ENCODE assay signal across 27 cellular contexts in the genomic region with DNA sequence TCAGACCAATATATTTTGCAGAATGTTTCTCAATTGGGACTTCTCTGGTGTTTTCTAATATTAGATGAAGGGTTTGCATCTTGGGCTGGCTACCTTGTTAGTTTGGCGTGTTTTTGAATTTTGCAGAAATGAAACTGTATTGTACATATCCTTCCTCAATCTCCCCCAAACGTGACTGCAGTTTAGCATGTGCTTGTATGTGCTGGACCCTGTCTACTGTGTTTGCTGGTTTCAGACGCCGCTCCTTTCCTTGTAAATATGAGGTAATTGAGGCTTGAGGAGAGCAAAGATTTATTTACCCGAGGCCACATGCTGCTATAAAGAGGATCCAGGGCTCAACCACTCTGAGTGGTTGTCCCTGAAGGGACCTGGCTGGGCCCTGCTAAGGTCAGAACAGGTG. TPM values are rescaled to one million over a fixed set of nuclear protein-coding genes. Genes with fewer than 3 reads are reported as not detected.
DNase-seq lines count a peak whose midpoint lies in the region; ATAC-seq, FAIRE-seq and TF ChIP-seq lines count a peak whose summit lies in the region.
"Had no signal": no experiment of that assay in that cellular context is flagged by ENCODE, and none has a peak within 500 bp of the region (broad histone marks: within the 10 kb centered on the region; RNA-seq: fewer than 3 reads in every experiment).

No MANE protein-coding gene starts in this region.

- DNase-seq in GM20000 (ENCODE audit: low spot score) (peak; percentile 34), NAMALWA (ENCODE audit: low spot score) (peak; percentile 41), GM12878 (ENCODE audit: low read depth, low spot score) (peak; percentile 13), upper lobe of right lung (no peak), C1 segment of cervical spinal cord (lab: John Stamatoyannopoulos, UW) (no peak), HuH-7 (ENCODE audit: low spot score) (no peak), NCI-H1694 (lab: John Stamatoyannopoulos, UW) (no peak)
- DNase-seq in activated naive CD4-positive, alpha-beta T cell treated with anti-CD3 and anti-CD28 coated beads, Interleukin-2, amount 50 U/mL, for 72 hours (ENCODE audit: low spot score in 2 of 2), result no peak
- DNase-seq: activated CD4-positive, CD25-positive, alpha-beta regulatory T cell treated with anti-CD3 and anti-CD28 coated beads, Interleukin-2, amount 50 U/mL, for 72 hours; activated naive CD4-positive, alpha-beta T cell; activated T-cell treated with anti-CD3 and anti-CD28 coated beads, Interleukin-2, amount 50 U/mL, for 4 hours; DMS79; Kasumi-1; kidney glomerular epithelial cell; NCI-H1105; NCI-H2081; NCI-H446 treated with DMSO at 0.1 percent for 48 hours; retina; RPMI8226; stimulated activated CD4-positive, alpha-beta T cell treated with anti-CD3 and anti-CD28 coated beads, Interleukin-4, amount 100 ng/mL, for 1 hour; T-helper 9 cell; transverse colon had no signal

- TF ChIP-seq POLR2A in GM12878 (IDR thresholded peaks at IDR 0.05; ENCODE audit: low read depth, low read length), result no peak

- no peaks in the 10 kb centered on the region for H4K20me1 ChIP-seq in GM12878 (ENCODE audit: control insufficient read depth, insufficient read depth)

- no peak overlapping the region; the same call in 1 of the 2 replicates for H3K27ac ChIP-seq in GM12878 (ENCODE audit: control insufficient read depth, insufficient read depth)
- no peak overlapping the region for H3K27ac ChIP-seq in upper lobe of right lung
- H3K27ac ChIP-seq: transverse colon had no signal

- H3K4me3 ChIP-seq in GM12878, result no peak overlapping the region
- no peak overlapping the region for H3K4me3 ChIP-seq in upper lobe of right lung
- H3K4me3 ChIP-seq: transverse colon had no signal

- SMC1A ChIA-PET in GM12878 (lab: Charles Lee; ENCODE audit: uncharacterized antibody, unreplicated experiment), result interaction anchor here (1.1 to 6.7 kb wide), 4 partner anchors 9 to 22 kb away, joined by 3 to 52 read pairs (median 12); no protein-coding TSS in a partner anchor

- peak overlapping the region; percentile 45 for H2AFZ ChIP-seq in GM12878 (ENCODE audit: control insufficient read depth, low read depth, low read length)

- H3K9ac ChIP-seq in GM12878 (ENCODE audit: control insufficient read depth, insufficient read depth, low read length), result no peak overlapping the region

- TF ChIP-seq RAD21 in GM12878 (IDR thresholded peaks at IDR 0.05; ENCODE audit: insufficient read depth, low read depth, low read length), result no peak

- no TSS peak for BruUV-seq in GM12878 (replicated peaks; lab: Mats Ljungman, UMichigan)

- POLR2A ChIA-PET in GM12878 (lab: Charles Lee), result interaction anchor here (0.6 to 0.7 kb wide), 2 partner anchors 179 to 441 kb away, joined by 3 to 4 read pairs; no protein-coding TSS in a partner anchor

- no peak for TF ChIP-seq EP300 in GM12878 (IDR thresholded peaks at IDR 0.05; ENCODE audit: borderline replicate concordance in 1 of 2, control insufficient read depth in 1 of 2, low read depth in 2 of 2, low read length in 2 of 2)

- H3K4me1 ChIP-seq in GM12878 (ENCODE audit: control insufficient read depth, insufficient read depth, low read length) (peaks cover 19% of the 10 kb centered on the region), upper lobe of right lung (no peaks in the 10 kb centered on the region)

- H3K79me2 ChIP-seq in GM12878 (ENCODE audit: control insufficient read depth, insufficient read depth, low read length), result no peaks in the 10 kb centered on the region

- peak; percentile 77 for ATAC-seq in GM12878
- ATAC-seq in upper lobe of right lung, result peak; percentile 25
- no peak for ATAC-seq in activated naive CD4-positive, alpha-beta T cell treated with anti-CD3 and anti-CD28 coated beads, Interleukin-2, amount 50 U/mL, for 72 hours
- ATAC-seq: activated T-cell treated with anti-CD3 and anti-CD28 coated beads, Interleukin-2, amount 50 U/mL, for 4 hours; SK-N-SH treated with all-trans-retinoic acid at 6 μM for 48 hours had no signal

- RAD21 ChIA-PET in GM12878 (lab: Charles Lee; ENCODE audit: unreplicated experiment), result interaction anchor here (0.7 to 2.9 kb wide), 5 partner anchors 13 to 296 kb away, joined by 3 to 12 read pairs (median 3); a partner anchor contains a TSS

- TF ChIP-seq CTCF in GM20000 (IDR thresholded peaks at IDR 0.05; ENCODE audit: extremely low read depth, missing control alignments), result no peak
- no peak for TF ChIP-seq CTCF in GM12878 (IDR thresholded peaks at IDR 0.05 in 2 of 3, conservative IDR thresholded peaks at IDR 0.05 in 1 of 3; ENCODE audit: control insufficient read depth in 2 of 3, extremely low read depth in 1 of 3, insufficient read depth in 1 of 3, low read depth in 3 of 3, low read length in 3 of 3)
- TF ChIP-seq CTCF in upper lobe of right lung (IDR thresholded peaks at IDR 0.05), result no peak

- CTCF ChIA-PET in GM12878 (lab: Yijun Ruan, JAX), result interaction anchor here (3.5 to 4.7 kb wide), 2 partner anchors 14 to 99 kb away, joined by 18 to 23 read pairs; no protein-coding TSS in a partner anchor

- H3K27me3 ChIP-seq in GM12878 (replicated peaks in 1 of 2; ENCODE audit: control insufficient read depth in 2 of 2, insufficient read depth in 2 of 2, low read length in 1 of 2) (no peaks in the 10 kb centered on the region), upper lobe of right lung (peaks cover 6% of the 10 kb centered on the region)
- H3K27me3 ChIP-seq: transverse colon had no signal

- H3K36me3 ChIP-seq in GM12878 (ENCODE audit: control insufficient read depth in 2 of 2, insufficient read depth in 2 of 2, low read length in 1 of 2), result no peaks in the 10 kb centered on the region
- H3K36me3 ChIP-seq in upper lobe of right lung, result no peaks in the 10 kb centered on the region
- H3K36me3 ChIP-seq: transverse colon had no signal

- no peak for FAIRE-seq in GM12878 (lab: Jason Lieb, UNC)
- FAIRE-seq: colon, HTR-8/SVneo had no signal

- no peaks in the 10 kb centered on the region for H3K9me3 Mint-ChIP-seq in activated naive CD4-positive, alpha-beta T cell treated with anti-CD3 and anti-CD28 coated beads, Interleukin-2, amount 50 U/mL, for 72 hours
- H3K9me3 Mint-ChIP-seq: activated T-cell treated with anti-CD3 and anti-CD28 coated beads, Interleukin-2, amount 50 U/mL, for 4 hours; stimulated activated naive CD8-positive, alpha-beta T cell treated with anti-CD3 and anti-CD28 coated beads, Interleukin-15, Interleukin-2, amounts not matched to agents 100 ng/mL and 50 ng/mL, for 24 hours had no signal

- intact Hi-C loops in GM12878 (cut with micrococcal nuclease; ENCODE audit: unreplicated experiment), result no loop called here
- intact Hi-C loops in upper lobe of right lung (cut with DNase I), result no loop called here

- no peaks in the 10 kb centered on the region for H3K36me3 Mint-ChIP-seq in activated naive CD4-positive, alpha-beta T cell treated with anti-CD3 and anti-CD28 coated beads, Interleukin-2, amount 50 U/mL, for 72 hours

- WGBS in GM12878 (ENCODE audit: insufficient coverage, insufficient replicate concordance, low lambda C conversion rate, missing lambda C conversion rate), result 6% methylated on average over 5 of the region's 5 CpGs

- H3K27ac Mint-ChIP-seq in activated naive CD4-positive, alpha-beta T cell treated with anti-CD3 and anti-CD28 coated beads, Interleukin-2, amount 50 U/mL, for 72 hours, result no peak overlapping the region

- in situ Hi-C loops in GM12878 (cut with MboI), result no loop called here

- H3K4me2 ChIP-seq in GM12878 (ENCODE audit: control insufficient read depth, insufficient read depth), result peak overlapping the region; percentile 55

- H3K9me3 ChIP-seq in GM12878 (replicated peaks; ENCODE audit: control insufficient read depth, insufficient read depth, low read length), result peaks cover 2% of the 10 kb centered on the region; the same call in 1 of the 3 replicates
- H3K9me3 ChIP-seq in upper lobe of right lung, result no peaks in the 10 kb centered on the region
- H3K9me3 ChIP-seq: transverse colon had no signal

RNA-seq across cellular contexts. Expression of a gene that starts 57.2 kb away (rescaled TPM):
- total RNA-seq in GM12878 (2013; cell fraction: nucleolus; rRNA removed), result 0.47 and 1.4 TPM in 2 replicates
- total RNA-seq in GM12878 (2014; rRNA removed), result not detected in 2 replicates
- total RNA-seq in GM12878 (2014; rRNA removed; fragmentation: Illumina TruSeq; extraction: Trizol), result not detected in 2 replicates
- not detected in 2 replicates for total RNA-seq in GM12878 (2021)
- polyA plus RNA-seq in GM12878 (2011; ENCODE audit: low read depth), result not detected
- polyA plus RNA-seq in GM12878 (2011; rRNA removed), result 0.12 TPM in 2 replicates
- polyA plus RNA-seq in GM12878 (2011; cell fraction: cytosol; rRNA removed), result 0.12 and 0.15 TPM in 2 replicates
- polyA plus RNA-seq in GM12878 (2011; cell fraction: nucleus; rRNA removed), result 0.27 and 0.83 TPM in 2 replicates
- 0.25 TPM in 1 of 2 replicates, not detected in the other for polyA plus RNA-seq in GM12878 (2012)
- polyA plus RNA-seq in GM12878 (2014; fragmentation: Illumina TruSeq; extraction: Trizol), result not detected in 2 replicates
- polyA plus RNA-seq in GM12878 (2014; fragmentation: Nextera tagmentation; extraction: Ambion mirVana), result not detected
- polyA plus RNA-seq in GM12878 (2014; rRNA removed), result not detected in 2 replicates
- not detected for polyA plus RNA-seq in GM12878 (2016; fragmentation: Nextera tagmentation; extraction: Ambion mirVana)
- polyA minus RNA-seq in GM12878 (2011; rRNA and poly(A)+ RNA removed), result 0.10 and 1.7 TPM in 2 replicates
- not detected in 2 replicates for polyA minus RNA-seq in GM12878 (2011; cell fraction: cytosol; rRNA and poly(A)+ RNA removed)
- not detected in 2 replicates for polyA minus RNA-seq in GM12878 (2011; cell fraction: nucleus; rRNA and poly(A)+ RNA removed)
- not detected for total RNA-seq in upper lobe of right lung
- under 1 TPM in 1 of 2 donors, not detected in 1; 0.23 TPM for total RNA-seq in activated naive CD4-positive, alpha-beta T cell treated with anti-CD3 and anti-CD28 coated beads, Interleukin-2, amount 50 U/mL, for 72 hours
- total RNA-seq: lung microvascular endothelial cell had no signal

Comparison
In these comparisons a context has a peak if more than half of its experiments do, and no peak if none do; other contexts are left out.
1. DNase-seq: peak in GM20000 (single experiment), NAMALWA (single experiment) and GM12878 (single experiment); none in upper lobe of right lung (single experiment), activated naive CD4-positive, alpha-beta T cell treated with anti-CD3 and anti-CD28 coated beads, Interleukin-2, amount 50 U/mL, for 72 hours (0 of 2), C1 segment of cervical spinal cord (0 of 14), HuH-7 (single experiment) and NCI-H1694 (single experiment).
2. ATAC-seq: peak in GM12878 (single experiment) and upper lobe of right lung (single experiment); none in activated naive CD4-positive, alpha-beta T cell treated with anti-CD3 and anti-CD28 coated beads, Interleukin-2, amount 50 U/mL, for 72 hours (0 of 2).